ENCODE assay signal across 8 cellular contexts in genomic region chr11:93529707-93530467, GRCh38. TPM values are rescaled to one million over a fixed set of nuclear protein-coding genes. Genes with fewer than 3 reads are reported as not detected.
A peak's percentile ranks its signal among the peaks of the same experiment; 100 is the strongest.
DNase-seq lines count a peak whose midpoint lies in the region; ATAC-seq and TF ChIP-seq lines count a peak whose summit lies in the region.

No MANE protein-coding gene starts in this region.

- POLR2A ChIA-PET in IMR-90 (lab: Charles Lee; ENCODE audit: unreplicated experiment) = no interaction called here

- peak; percentile 26 for DNase-seq in NCI-H1092 treated with DMSO at 0.1 percent for 48 hours (lab: John Stamatoyannopoulos, UW)
- DNase-seq in NCI-H1092 (lab: John Stamatoyannopoulos, UW) = no peak
- peak; percentile 41 for DNase-seq in IMR-90
- no peak for DNase-seq in esophagus squamous epithelium (lab: John Stamatoyannopoulos, UW)
- DNase-seq in H9 = no peak
- DNase-seq in NCI-H187 (lab: John Stamatoyannopoulos, UW) = no peak
- no peak for DNase-seq in stimulated activated CD4-positive, alpha-beta T cell treated with anti-CD3 and anti-CD28 coated beads, Interleukin-2, amount 100 ng/mL, for 24 hours

- no peak overlapping the region for H4K5ac ChIP-seq in IMR-90 (ENCODE audit: low read depth, low read length)
- no peak overlapping the region for H4K5ac ChIP-seq in H9 (ENCODE audit: insufficient read length, low read depth, low read length)

- no peak overlapping the region for H3K56ac ChIP-seq in IMR-90 (ENCODE audit: extremely low read depth, insufficient read depth, low read length)
- no peak overlapping the region for H3K56ac ChIP-seq in H9 (ENCODE audit: insufficient read length, low read depth, low read length)

- H3K27me3 ChIP-seq in IMR-90 (ENCODE audit: control insufficient read depth, insufficient read depth, low read length) = no peaks in the 10 kb centered on the region
- H3K27me3 ChIP-seq in esophagus squamous epithelium = no peaks in the 10 kb centered on the region
- no peaks in the 10 kb centered on the region for H3K27me3 ChIP-seq in H9 (ENCODE audit: insufficient read depth, low read length)

- H3K4me3 ChIP-seq in IMR-90 (ENCODE audit: insufficient read depth, low read depth, low read length) (no peak overlapping the region), esophagus squamous epithelium (no peak overlapping the region), skin epidermis (no peak overlapping the region)

- H4K91ac ChIP-seq in IMR-90 (ENCODE audit: insufficient read depth, low read depth, low read length) (no peak overlapping the region), H9 (ENCODE audit: insufficient read length, low read depth, low read length) (no peak overlapping the region)

- H3K9me1 ChIP-seq in IMR-90 (ENCODE audit: insufficient read depth, low read length) = no peaks in the 10 kb centered on the region; the same call in 1 of the 2 replicates

- H3K27ac ChIP-seq in IMR-90 (ENCODE audit: insufficient read depth, low read length) (no peak overlapping the region), esophagus squamous epithelium (peak overlapping the region; percentile 45 to 84 (median 72)), skin epidermis (peak overlapping the region in 20 of 21 experiments; percentile 9 to 87 (median 71)), H9 (ENCODE audit: insufficient read length, low read depth, low read length) (no peak overlapping the region)

- H4K8ac ChIP-seq in IMR-90 (ENCODE audit: low read depth in 2 of 2, low read length in 2 of 2) (no peak overlapping the region), H9 (replicated peaks; ENCODE audit: insufficient read length, low read depth, low read length) (no peak overlapping the region)

- TF ChIP-seq CTCF in IMR-90 (conservative IDR thresholded peaks at IDR 0.05; ENCODE audit: low read depth, low read length) = no peak
- no peak for TF ChIP-seq CTCF in esophagus squamous epithelium (IDR thresholded peaks at IDR 0.05)
- no peak for TF ChIP-seq CTCF in H9 (conservative IDR thresholded peaks at IDR 0.05)

- in situ Hi-C loops in IMR-90 (cut with MboI; ENCODE audit: low sequenced_read_pairs) = no loop called here

- TF ChIP-seq RAD21 in IMR-90 (IDR thresholded peaks at IDR 0.05; ENCODE audit: low read length) = no peak

- CTCF ChIA-PET in IMR-90 (lab: Yijun Ruan, JAX) = interaction anchor here (0.7 to 1.1 kb wide), 4 partner anchors 9 to 123 kb away, joined by 3 to 4 read pairs (median 3); no protein-coding TSS in a partner anchor

- H4K20me1 ChIP-seq in IMR-90 (ENCODE audit: insufficient read depth, low read length) (peaks cover 12% of the 10 kb centered on the region; the same call in 1 of the 2 replicates), H9 (ENCODE audit: control insufficient read depth, insufficient read depth, insufficient read length) (no peaks in the 10 kb centered on the region)

- ATAC-seq in IMR-90 (ENCODE audit: low read depth) = peak; percentile 53; the same call in 1 of the 2 replicates

- intact Hi-C loops in IMR-90 (cut with micrococcal nuclease) = no loop called here
- intact Hi-C loops in esophagus squamous epithelium (cut with DNase I) = no loop called here

- no peak overlapping the region for H3T11ph ChIP-seq in H9 (ENCODE audit: low read length)

- WGBS in IMR-90 (ENCODE audit: extremely low coverage in 2 of 2, insufficient read length in 1 of 2), 2 experiments = 53% methylated on average over 3 of the region's 9 CpGs; no CpG with 5 or more reads in 1 of the 2 experiments
- 41 to 57% methylated on average over 8 to 9 of the region's 9 CpGs for WGBS in esophagus squamous epithelium, 2 donors
- WGBS in H9 (ENCODE audit: extremely low coverage, insufficient read length, low lambda C conversion rate) = no CpG with 5 or more reads among the region's 9 CpGs

- H2AK9ac ChIP-seq in IMR-90 (replicated peaks; ENCODE audit: low read depth, low read length, poor library complexity) = no peak overlapping the region

- H2BK12ac ChIP-seq in H9 (ENCODE audit: insufficient read length, low read depth, low read length) = no peak overlapping the region

- H2BK120ac ChIP-seq in IMR-90 (ENCODE audit: low read depth, low read length) (no peak overlapping the region), H9 (ENCODE audit: low read depth, low read length, poor library complexity, severe bottlenecking) (no peak overlapping the region)

- peaks cover 0 to 10% of the 10 kb centered on the region in 2 experiments; a peak in 2 of 4 replicates for H3K79me1 ChIP-seq in IMR-90 (ENCODE audit: low read depth in 1 of 2, low read length in 2 of 2)
- peaks cover 14% of the 10 kb centered on the region for H3K79me1 ChIP-seq in H9 (ENCODE audit: insufficient read depth, low read depth, low read length, poor library complexity, severe bottlenecking)

- dilution Hi-C loops in IMR-90 (cut with HindIII; ENCODE audit: low sequenced_read_pairs, unreplicated experiment) = no loop called here

- peaks cover 49% of the 10 kb centered on the region in 2 experiments for H3K4me1 Mint-ChIP-seq in H9

- H3K4me3 Mint-ChIP-seq in H9 = no peak overlapping the region

- H3K14ac ChIP-seq in IMR-90 (replicated peaks; ENCODE audit: low read depth, low read length) = no peak overlapping the region
- no peak overlapping the region for H3K14ac ChIP-seq in H9 (ENCODE audit: insufficient read depth, low read length)

- H3K23ac ChIP-seq in IMR-90 (ENCODE audit: low read depth, low read length) (no peak overlapping the region), H9 (ENCODE audit: insufficient read length, low read depth, low read length) (no peak overlapping the region)

- H3K9ac ChIP-seq in IMR-90 (ENCODE audit: low read depth, low read length) (no peak overlapping the region), H9 (ENCODE audit: extremely low read depth, insufficient read length, low read length) (no peak overlapping the region)

- H3K4me1 ChIP-seq in IMR-90 (ENCODE audit: control insufficient read depth, insufficient read depth, low read length) (peaks cover 3% of the 10 kb centered on the region; the same call in 1 of the 2 replicates), esophagus squamous epithelium (peaks cover 10 to 51% (median 26%) of the 10 kb centered on the region in 3 donors), H9 (ENCODE audit: insufficient read depth, low read length) (peaks cover 12% of the 10 kb centered on the region)

- H3K18ac ChIP-seq in IMR-90 (ENCODE audit: low read depth, low read length) = no peak overlapping the region
- H3K18ac ChIP-seq in H9 (ENCODE audit: insufficient read length, low read depth, low read length) = no peak overlapping the region

- no peaks in the 10 kb centered on the region for H3K27me3 Mint-ChIP-seq in H9 (ENCODE audit: low read depth)

- no peak overlapping the region for H2BK15ac ChIP-seq in IMR-90 (ENCODE audit: low read depth, low read length)
- H2BK15ac ChIP-seq in H9 (ENCODE audit: low read depth, low read length) = no peak overlapping the region

- H3K9me3 ChIP-seq in IMR-90 (ENCODE audit: control insufficient read depth, insufficient read depth, low read length) (no peaks in the 10 kb centered on the region), esophagus squamous epithelium (no peaks in the 10 kb centered on the region), H9 (ENCODE audit: control insufficient read depth, low read depth, low read length) (no peaks in the 10 kb centered on the region)

- H2BK20ac ChIP-seq in IMR-90 (ENCODE audit: low read depth, low read length) = no peak overlapping the region
- no peak overlapping the region for H2BK20ac ChIP-seq in H9 (ENCODE audit: low read depth, low read length, poor library complexity, severe bottlenecking)

- H2AFZ ChIP-seq in IMR-90 (replicated peaks; ENCODE audit: low read length, poor library complexity) = no peak overlapping the region
- no peak overlapping the region for H2AFZ ChIP-seq in H9 (ENCODE audit: low read length)

- H3K36me3 Mint-ChIP-seq in H9 (ENCODE audit: insufficient read depth in 1 of 3, low read depth in 3 of 3) = peaks cover under 1 to 11% (median 5%) of the 10 kb centered on the region in 3 experiments; a peak in 6 of 7 replicates

- H3K36me3 ChIP-seq in IMR-90 (ENCODE audit: control insufficient read depth, insufficient read depth, low read length) = no peaks in the 10 kb centered on the region
- no peaks in the 10 kb centered on the region for H3K36me3 ChIP-seq in esophagus squamous epithelium

- H2BK5ac ChIP-seq in IMR-90 (ENCODE audit: low read depth, low read length, poor library complexity, severe bottlenecking) (no peak overlapping the region), H9 (ENCODE audit: insufficient read length, low read length) (no peak overlapping the region)

- BruUV-seq in IMR-90 (replicated peaks; lab: Mats Ljungman, UMichigan) = no TSS peak

- no peak overlapping the region for H3K4me2 ChIP-seq in IMR-90 (ENCODE audit: low read depth, low read length)
- H3K4me2 ChIP-seq in H9 (ENCODE audit: insufficient read depth, insufficient read length, low read length) = no peak overlapping the region

- no peaks in the 10 kb centered on the region for H3K23me2 ChIP-seq in H9 (ENCODE audit: insufficient read length, low read depth, low read length, poor library complexity, severe bottlenecking)

- H2AK5ac ChIP-seq in IMR-90 (ENCODE audit: low read depth, low read length) (no peak overlapping the region), H9 (ENCODE audit: insufficient read length, low read length) (no peak overlapping the region)

- H3K9me3 Mint-ChIP-seq in H9 = no peaks in the 10 kb centered on the region; a peak in 2 of 5 replicates

- H3K79me2 ChIP-seq in H9 (ENCODE audit: insufficient read depth, low read length) = peaks cover 3% of the 10 kb centered on the region; the same call in 1 of the 2 replicates

- peak overlapping the region in 1 of 3 experiments; percentile 66; a peak in 1 of 7 replicates for H3K27ac Mint-ChIP-seq in H9

- TF ChIP-seq POLR2A in IMR-90 (IDR thresholded peaks at IDR 0.05; ENCODE audit: low read depth, low read length) = no peak
- no peak for TF ChIP-seq POLR2A in esophagus squamous epithelium (IDR thresholded peaks at IDR 0.05)

- H3K4ac ChIP-seq in IMR-90 (ENCODE audit: low read depth, low read length) (no peak overlapping the region), H9 (ENCODE audit: low read depth, low read length) (no peak overlapping the region)

TF ChIP-seq in IMR-90, 13 proteins besides CTCF, POLR2A, EP300 and RAD21:
- TF ChIP-seq RFX5 (IDR thresholded peaks at IDR 0.05; ENCODE audit: low read depth, low read length) (no peak), MAFK (IDR thresholded peaks at IDR 0.05; ENCODE audit: low read depth, low read length) (peak; percentile 71)

RNA-seq across cellular contexts. Expression of gene SMCO4, which starts 13.3 kb away (rescaled TPM):
- total RNA-seq in IMR-90 (2012; rRNA removed) = 2.2 and 4.2 TPM in 2 replicates
- polyA plus RNA-seq in IMR-90 (2012; rRNA removed) = 17.7 and 21.8 TPM in 2 replicates
- polyA plus RNA-seq in IMR-90 (2012; cell fraction: cytosol; rRNA removed) = 11.1 and 27.0 TPM in 2 replicates
- 9.4 and 11.6 TPM in 2 replicates for polyA plus RNA-seq in IMR-90 (2012; cell fraction: nucleus; rRNA removed; ENCODE audit: low replicate concordance)
- total RNA-seq in esophagus squamous epithelium = 10 to 100 TPM in 3 of 4 donors, 1 to 10 TPM in 1; 7.1 to 28.2 (median 13.0) TPM
- total RNA-seq in H9 (2021) = 35.6 and 41.1 TPM in 2 replicates

Comparison
In these comparisons a context has a peak if more than half of its experiments do, and no peak if none do; other contexts are left out.
1. DNase-seq: peak in NCI-H1092 treated with DMSO at 0.1 percent for 48 hours (single experiment) and IMR-90 (single experiment); none in NCI-H1092 (single experiment), esophagus squamous epithelium (single experiment), H9 (single experiment), NCI-H187 (0 of 2) and stimulated activated CD4-positive, alpha-beta T cell treated with anti-CD3 and anti-CD28 coated beads, Interleukin-2, amount 100 ng/mL, for 24 hours (0 of 2).
2. H3K27ac ChIP-seq: peak in esophagus squamous epithelium (4 of 4) and skin epidermis (20 of 21); none in IMR-90 (single experiment) and H9 (single experiment).